In the genomic region with DNA sequence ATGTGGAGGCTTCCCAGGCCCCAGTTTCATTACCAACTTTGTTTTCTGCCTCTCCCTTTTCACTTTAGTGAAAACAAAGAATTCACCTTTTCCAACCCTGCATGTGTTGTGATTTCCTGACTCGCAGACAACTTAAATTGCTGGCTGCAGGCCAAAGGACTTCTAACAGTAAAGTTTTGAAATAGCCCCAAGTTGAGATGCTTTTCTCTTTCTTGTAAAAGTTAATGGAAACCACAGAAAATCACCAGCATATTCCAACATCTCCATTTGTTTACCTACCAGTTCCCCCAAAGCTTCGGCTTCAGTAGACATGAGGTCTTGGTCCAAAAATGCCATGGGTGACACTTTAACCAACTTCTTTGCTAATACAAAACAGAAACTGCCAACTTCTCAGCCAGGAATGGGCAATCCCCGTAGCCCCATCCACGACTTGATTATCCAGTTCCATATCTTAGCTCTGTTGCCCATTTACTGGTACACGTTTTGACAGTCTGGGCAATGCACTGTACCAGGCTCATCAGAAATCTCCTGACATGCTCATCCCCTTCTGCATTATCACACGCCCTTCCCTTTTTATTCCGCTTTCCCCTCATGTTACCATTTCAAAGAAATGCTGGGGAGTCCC, we compare ENCODE assay signal across 1 cellular context.
TF ChIP-seq lines count a peak whose summit lies in the region.

No MANE protein-coding gene starts in this region.

TF ChIP-seq in GM23338, 12 proteins besides CTCF, POLR2A, EP300 and RAD21 (continued from another document):
- TF ChIP-seq, protein P1, sequence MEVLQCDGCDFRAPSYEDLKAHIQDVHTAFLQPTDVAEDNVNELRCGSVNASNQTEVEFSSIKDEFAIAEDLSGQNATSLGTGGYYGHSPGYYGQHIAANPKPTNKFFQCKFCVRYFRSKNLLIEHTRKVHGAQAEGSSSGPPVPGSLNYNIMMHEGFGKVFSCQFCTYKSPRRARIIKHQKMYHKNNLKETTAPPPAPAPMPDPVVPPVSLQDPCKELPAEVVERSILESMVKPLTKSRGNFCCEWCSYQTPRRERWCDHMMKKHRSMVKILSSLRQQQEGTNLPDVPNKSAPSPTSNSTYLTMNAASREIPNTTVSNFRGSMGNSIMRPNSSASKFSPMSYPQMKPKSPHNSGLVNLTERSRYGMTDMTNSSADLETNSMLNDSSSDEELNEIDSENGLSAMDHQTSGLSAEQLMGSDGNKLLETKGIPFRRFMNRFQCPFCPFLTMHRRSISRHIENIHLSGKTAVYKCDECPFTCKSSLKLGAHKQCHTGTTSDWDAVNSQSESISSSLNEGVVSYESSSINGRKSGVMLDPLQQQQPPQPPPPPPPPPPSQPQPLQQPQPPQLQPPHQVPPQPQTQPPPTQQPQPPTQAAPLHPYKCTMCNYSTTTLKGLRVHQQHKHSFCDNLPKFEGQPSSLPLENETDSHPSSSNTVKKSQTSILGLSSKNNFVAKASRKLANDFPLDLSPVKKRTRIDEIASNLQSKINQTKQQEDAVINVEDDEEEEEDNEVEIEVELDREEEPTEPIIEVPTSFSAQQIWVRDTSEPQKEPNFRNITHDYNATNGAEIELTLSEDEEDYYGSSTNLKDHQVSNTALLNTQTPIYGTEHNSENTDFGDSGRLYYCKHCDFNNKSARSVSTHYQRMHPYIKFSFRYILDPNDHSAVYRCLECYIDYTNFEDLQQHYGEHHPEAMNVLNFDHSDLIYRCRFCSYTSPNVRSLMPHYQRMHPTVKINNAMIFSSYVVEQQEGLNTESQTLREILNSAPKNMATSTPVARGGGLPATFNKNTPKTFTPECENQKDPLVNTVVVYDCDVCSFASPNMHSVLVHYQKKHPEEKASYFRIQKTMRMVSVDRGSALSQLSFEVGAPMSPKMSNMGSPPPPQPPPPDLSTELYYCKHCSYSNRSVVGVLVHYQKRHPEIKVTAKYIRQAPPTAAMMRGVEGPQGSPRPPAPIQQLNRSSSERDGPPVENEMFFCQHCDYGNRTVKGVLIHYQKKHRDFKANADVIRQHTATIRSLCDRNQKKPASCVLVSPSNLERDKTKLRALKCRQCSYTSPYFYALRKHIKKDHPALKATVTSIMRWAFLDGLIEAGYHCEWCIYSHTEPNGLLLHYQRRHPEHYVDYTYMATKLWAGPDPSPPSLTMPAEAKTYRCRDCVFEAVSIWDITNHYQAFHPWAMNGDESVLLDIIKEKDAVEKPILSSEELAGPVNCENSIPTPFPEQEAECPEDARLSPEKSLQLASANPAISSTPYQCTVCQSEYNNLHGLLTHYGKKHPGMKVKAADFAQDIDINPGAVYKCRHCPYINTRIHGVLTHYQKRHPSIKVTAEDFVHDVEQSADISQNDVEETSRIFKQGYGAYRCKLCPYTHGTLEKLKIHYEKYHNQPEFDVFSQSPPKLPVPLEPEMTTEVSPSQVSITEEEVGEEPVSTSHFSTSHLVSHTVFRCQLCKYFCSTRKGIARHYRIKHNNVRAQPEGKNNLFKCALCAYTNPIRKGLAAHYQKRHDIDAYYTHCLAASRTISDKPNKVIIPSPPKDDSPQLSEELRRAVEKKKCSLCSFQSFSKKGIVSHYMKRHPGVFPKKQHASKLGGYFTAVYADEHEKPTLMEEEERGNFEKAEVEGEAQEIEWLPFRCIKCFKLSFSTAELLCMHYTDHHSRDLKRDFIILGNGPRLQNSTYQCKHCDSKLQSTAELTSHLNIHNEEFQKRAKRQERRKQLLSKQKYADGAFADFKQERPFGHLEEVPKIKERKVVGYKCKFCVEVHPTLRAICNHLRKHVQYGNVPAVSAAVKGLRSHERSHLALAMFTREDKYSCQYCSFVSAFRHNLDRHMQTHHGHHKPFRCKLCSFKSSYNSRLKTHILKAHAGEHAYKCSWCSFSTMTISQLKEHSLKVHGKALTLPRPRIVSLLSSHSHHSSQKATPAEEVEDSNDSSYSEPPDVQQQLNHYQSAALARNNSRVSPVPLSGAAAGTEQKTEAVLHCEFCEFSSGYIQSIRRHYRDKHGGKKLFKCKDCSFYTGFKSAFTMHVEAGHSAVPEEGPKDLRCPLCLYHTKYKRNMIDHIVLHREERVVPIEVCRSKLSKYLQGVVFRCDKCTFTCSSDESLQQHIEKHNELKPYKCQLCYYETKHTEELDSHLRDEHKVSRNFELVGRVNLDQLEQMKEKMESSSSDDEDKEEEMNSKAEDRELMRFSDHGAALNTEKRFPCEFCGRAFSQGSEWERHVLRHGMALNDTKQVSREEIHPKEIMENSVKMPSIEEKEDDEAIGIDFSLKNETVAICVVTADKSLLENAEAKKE (CRISPR knock-in tag; IDR thresholded peaks at IDR 0.05) = no peak
- TF ChIP-seq, protein P2, sequence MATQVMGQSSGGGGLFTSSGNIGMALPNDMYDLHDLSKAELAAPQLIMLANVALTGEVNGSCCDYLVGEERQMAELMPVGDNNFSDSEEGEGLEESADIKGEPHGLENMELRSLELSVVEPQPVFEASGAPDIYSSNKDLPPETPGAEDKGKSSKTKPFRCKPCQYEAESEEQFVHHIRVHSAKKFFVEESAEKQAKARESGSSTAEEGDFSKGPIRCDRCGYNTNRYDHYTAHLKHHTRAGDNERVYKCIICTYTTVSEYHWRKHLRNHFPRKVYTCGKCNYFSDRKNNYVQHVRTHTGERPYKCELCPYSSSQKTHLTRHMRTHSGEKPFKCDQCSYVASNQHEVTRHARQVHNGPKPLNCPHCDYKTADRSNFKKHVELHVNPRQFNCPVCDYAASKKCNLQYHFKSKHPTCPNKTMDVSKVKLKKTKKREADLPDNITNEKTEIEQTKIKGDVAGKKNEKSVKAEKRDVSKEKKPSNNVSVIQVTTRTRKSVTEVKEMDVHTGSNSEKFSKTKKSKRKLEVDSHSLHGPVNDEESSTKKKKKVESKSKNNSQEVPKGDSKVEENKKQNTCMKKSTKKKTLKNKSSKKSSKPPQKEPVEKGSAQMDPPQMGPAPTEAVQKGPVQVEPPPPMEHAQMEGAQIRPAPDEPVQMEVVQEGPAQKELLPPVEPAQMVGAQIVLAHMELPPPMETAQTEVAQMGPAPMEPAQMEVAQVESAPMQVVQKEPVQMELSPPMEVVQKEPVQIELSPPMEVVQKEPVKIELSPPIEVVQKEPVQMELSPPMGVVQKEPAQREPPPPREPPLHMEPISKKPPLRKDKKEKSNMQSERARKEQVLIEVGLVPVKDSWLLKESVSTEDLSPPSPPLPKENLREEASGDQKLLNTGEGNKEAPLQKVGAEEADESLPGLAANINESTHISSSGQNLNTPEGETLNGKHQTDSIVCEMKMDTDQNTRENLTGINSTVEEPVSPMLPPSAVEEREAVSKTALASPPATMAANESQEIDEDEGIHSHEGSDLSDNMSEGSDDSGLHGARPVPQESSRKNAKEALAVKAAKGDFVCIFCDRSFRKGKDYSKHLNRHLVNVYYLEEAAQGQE (IDR thresholded peaks at IDR 0.05; ENCODE audit: unreplicated experiment) = no peak
- TF ChIP-seq, protein P3, sequence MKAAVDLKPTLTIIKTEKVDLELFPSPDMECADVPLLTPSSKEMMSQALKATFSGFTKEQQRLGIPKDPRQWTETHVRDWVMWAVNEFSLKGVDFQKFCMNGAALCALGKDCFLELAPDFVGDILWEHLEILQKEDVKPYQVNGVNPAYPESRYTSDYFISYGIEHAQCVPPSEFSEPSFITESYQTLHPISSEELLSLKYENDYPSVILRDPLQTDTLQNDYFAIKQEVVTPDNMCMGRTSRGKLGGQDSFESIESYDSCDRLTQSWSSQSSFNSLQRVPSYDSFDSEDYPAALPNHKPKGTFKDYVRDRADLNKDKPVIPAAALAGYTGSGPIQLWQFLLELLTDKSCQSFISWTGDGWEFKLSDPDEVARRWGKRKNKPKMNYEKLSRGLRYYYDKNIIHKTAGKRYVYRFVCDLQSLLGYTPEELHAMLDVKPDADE (IDR thresholded peaks at IDR 0.05) = no peak
- TF ChIP-seq ZNF331 (CRISPR knock-in tag; IDR thresholded peaks at IDR 0.05; ENCODE audit: low read depth) (no peak), NANOG (IDR thresholded peaks at IDR 0.05; ENCODE audit: borderline replicate concordance) (no peak), EZH2 (IDR thresholded peaks at IDR 0.05; ENCODE audit: low read depth, unreplicated experiment) (no peak), CREB1 (CRISPR knock-in tag; IDR thresholded peaks at IDR 0.05; ENCODE audit: low read depth) (no peak), JUNB (IDR thresholded peaks at IDR 0.05; ENCODE audit: unreplicated experiment) (no peak), STAT1 (IDR thresholded peaks at IDR 0.05; ENCODE audit: unreplicated experiment) (no peak), ZNF114 (CRISPR knock-in tag; IDR thresholded peaks at IDR 0.05) (no peak)
TF ChIP-seq in GM23338: peak in this region for 0.
